In genomic region chr13:50081899-50082425, GRCh38 we compare ENCODE assay signal across 1 cellular context.
A peak's percentile ranks its signal among the peaks of the same experiment; 100 is the strongest.
TF ChIP-seq lines count a peak whose summit lies in the region.

No MANE protein-coding gene starts in this region.

TF ChIP-seq in GM12878, 131 proteins besides CTCF, POLR2A, EP300 and RAD21 (continued from another document):
- TF ChIP-seq PKNOX1 (IDR thresholded peaks at IDR 0.05) (peak; percentile 93), PML (IDR thresholded peaks at IDR 0.05; ENCODE audit: low read length) (peak; percentile 72; the same call in 1 of the 2 replicates), SKIL (IDR thresholded peaks at IDR 0.05; ENCODE audit: low read depth, poor library complexity, severe bottlenecking) (peak; percentile 9), EED (IDR thresholded peaks at IDR 0.05; ENCODE audit: low read depth) (peak; percentile 51; the same call in 1 of the 2 replicates), STAT1 (conservative IDR thresholded peaks at IDR 0.05) (no peak), TAF1 (IDR thresholded peaks at IDR 0.05; ENCODE audit: borderline replicate concordance, low read depth, low read length) (peak; percentile 32; the same call in 1 of the 2 replicates), SRF (IDR thresholded peaks at IDR 0.05; ENCODE audit: low read depth in 2 of 2, low read length in 2 of 2) (0 out of 4 replicates have a peak, but pooled peaks of 1 of the 2 experiments have one; percentile 38), CREM (IDR thresholded peaks at IDR 0.05; ENCODE audit: low read depth) (peak; percentile 42; the same call in 1 of the 2 replicates), BCLAF1 (IDR thresholded peaks at IDR 0.05) (no peak), ZBTB4 (CRISPR knock-in tag; IDR thresholded peaks at IDR 0.05) (no peak), MLLT1 (IDR thresholded peaks at IDR 0.05) (peak; percentile 85), MTA3 (IDR thresholded peaks at IDR 0.05; ENCODE audit: borderline replicate concordance, low read length) (0 out of 2 replicates have a peak, but pooled peaks have one; percentile 16), TCF12 (IDR thresholded peaks at IDR 0.05; ENCODE audit: low read depth, low read length) (peak; percentile 87), ESRRA (IDR thresholded peaks at IDR 0.05; ENCODE audit: low read length) (no peak), POU2F2 (IDR thresholded peaks at IDR 0.05; ENCODE audit: borderline replicate concordance, low read depth, low read length) (peak; percentile 62; the same call in 1 of the 3 replicates), IKZF2 (IDR thresholded peaks at IDR 0.05) (peak in 1 of 2 experiments; percentile 7; a peak in 1 of 4 replicates), IRF5 (IDR thresholded peaks at IDR 0.05; ENCODE audit: borderline replicate concordance) (no peak), CREB1 (IDR thresholded peaks at IDR 0.05; ENCODE audit: low read depth) (peak; percentile 54), MXI1 (IDR thresholded peaks at IDR 0.05; ENCODE audit: low read depth, low read length) (peak; percentile 67), HDGF (IDR thresholded peaks at IDR 0.05) (peak; percentile 73; the same call in 1 of the 2 replicates), POLR2AphosphoS5 (IDR thresholded peaks at IDR 0.05; ENCODE audit: low read length) (peak; percentile 65; the same call in 1 of the 2 replicates), SP1 (IDR thresholded peaks at IDR 0.05; ENCODE audit: low read depth, low read length) (no peak), TCF3 (IDR thresholded peaks at IDR 0.05; ENCODE audit: borderline replicate concordance, insufficient read depth, low read depth, low read length) (peak; percentile 44; the same call in 1 of the 2 replicates), ATF2 (IDR thresholded peaks at IDR 0.05; ENCODE audit: low read length) (no peak)
